9 cellular contexts compared by ENCODE assay signal in genomic region chr1:87151500-87152421, GRCh38.
DNase-seq lines count a peak whose midpoint lies in the region; ATAC-seq and TF ChIP-seq lines count a peak whose summit lies in the region.
"Had no signal": no experiment of that assay in that cellular context is flagged by ENCODE, and none has a peak within 500 bp of the region (broad histone marks: within the 10 kb centered on the region; RNA-seq: fewer than 3 reads in every experiment).

No MANE protein-coding gene starts in this region.

- H3K4me3 ChIP-seq in Peyer's patch, result peak overlapping the region; percentile 8 to 36 (median 32)

- peak overlapping the region; percentile 79 for H3K4me3 Mint-ChIP-seq in activated CD4-positive, alpha-beta T cell treated with anti-CD3 and anti-CD28 coated beads, Interleukin-2, amount 10 ng/mL, durations not matched to agents 24 days and 14 days

- ATAC-seq in HG03066 (IDR thresholded peaks at IDR 0.05; ENCODE audit: low read depth, unreplicated experiment) (peak; percentile 80), left lobe of liver (peak; percentile 78)

- peaks cover 0 to 18% (median 0%) of the 10 kb centered on the region in 4 donors for H3K4me1 ChIP-seq in Peyer's patch

- TF ChIP-seq CTCF in Peyer's patch (IDR thresholded peaks at IDR 0.05), result peak in 3 of 6 experiments; percentile 22 to 37 (median 31)

- H3K27me3 ChIP-seq in Peyer's patch, result no peaks in the 10 kb centered on the region

- peaks cover 51% of the 10 kb centered on the region for H3K27me3 Mint-ChIP-seq in activated CD4-positive, alpha-beta T cell treated with anti-CD3 and anti-CD28 coated beads, Interleukin-2, amount 10 ng/mL, durations not matched to agents 24 days and 14 days

- peaks cover 14% of the 10 kb centered on the region for H3K4me1 Mint-ChIP-seq in activated CD4-positive, alpha-beta T cell treated with anti-CD3 and anti-CD28 coated beads, Interleukin-2, amount 10 ng/mL, durations not matched to agents 24 days and 14 days

- H3K36me3 ChIP-seq in Peyer's patch, result no peaks in the 10 kb centered on the region

- intact Hi-C loops in activated CD4-positive, alpha-beta T cell treated with anti-CD3 and anti-CD28 coated beads, Interleukin-2, amount 10 ng/mL, durations not matched to agents 24 days and 14 days (cut with micrococcal nuclease), result loop anchor here (2.0 to 10.0 kb wide), 3 partner anchors 19 to 447 kb away; partner anchors contain the start of genes LMO4 and SH3GLB1

- TF ChIP-seq POLR2A in Peyer's patch (IDR thresholded peaks at IDR 0.05), result no peak

- peak; percentile 71 for DNase-seq in activated CD4-positive, alpha-beta T cell treated with anti-CD3 and anti-CD28 coated beads, Interleukin-2, amount 10 ng/mL, durations not matched to agents 24 days and 14 days
- no peak for DNase-seq in activated CD4-positive, alpha-beta T cell treated with anti-CD3 and anti-CD28 coated beads, Interleukin-2, amount 50 U/mL, for 4 hours
- DNase-seq in Peyer's patch (peak; percentile 37 to 72 (median 65)), caudate nucleus (lab: John Stamatoyannopoulos, UW) (peak in 49 of 61 donors; percentile 7 to 71 (median 39)), left lobe of liver (ENCODE audit: low spot score) (peak; percentile 51), cerebellar nuclear complex (lab: John Stamatoyannopoulos, UW) (no peak)
- DNase-seq in stimulated activated CD4-positive, alpha-beta T cell treated with anti-CD3 and anti-CD28 coated beads, Interleukin-4, amount 100 ng/mL, for 1 hour, result peak; percentile 45
- DNase-seq: DND-41 had no signal

- no peaks in the 10 kb centered on the region for H3K9me3 ChIP-seq in Peyer's patch

- peak overlapping the region; percentile 56 for H3K27ac Mint-ChIP-seq in activated CD4-positive, alpha-beta T cell treated with anti-CD3 and anti-CD28 coated beads, Interleukin-2, amount 10 ng/mL, durations not matched to agents 24 days and 14 days

- peak overlapping the region in 3 of 4 donors; percentile 5 to 49 (median 19) for H3K27ac ChIP-seq in Peyer's patch
- peak overlapping the region; percentile 46 for H3K27ac ChIP-seq in caudate nucleus (ENCODE audit: low read depth, low read length)

- no peaks in the 10 kb centered on the region for H3K36me3 Mint-ChIP-seq in activated CD4-positive, alpha-beta T cell treated with anti-CD3 and anti-CD28 coated beads, Interleukin-2, amount 10 ng/mL, durations not matched to agents 24 days and 14 days (ENCODE audit: low read depth)

- H3K9me3 Mint-ChIP-seq in activated CD4-positive, alpha-beta T cell treated with anti-CD3 and anti-CD28 coated beads, Interleukin-2, amount 10 ng/mL, durations not matched to agents 24 days and 14 days, result no peaks in the 10 kb centered on the region

Comparison
In these comparisons a context has a peak if more than half of its experiments do, and no peak if none do; other contexts are left out.
1. DNase-seq: peak in activated CD4-positive, alpha-beta T cell treated with anti-CD3 and anti-CD28 coated beads, Interleukin-2, amount 10 ng/mL, durations not matched to agents 24 days and 14 days (single experiment), Peyer's patch (3 of 3), caudate nucleus (49 of 61), left lobe of liver (single experiment) and stimulated activated CD4-positive, alpha-beta T cell treated with anti-CD3 and anti-CD28 coated beads, Interleukin-4, amount 100 ng/mL, for 1 hour (single experiment); none in activated CD4-positive, alpha-beta T cell treated with anti-CD3 and anti-CD28 coated beads, Interleukin-2, amount 50 U/mL, for 4 hours (0 of 2) and cerebellar nuclear complex (0 of 2).